8 cellular contexts compared by ENCODE assay signal in the genomic region with DNA sequence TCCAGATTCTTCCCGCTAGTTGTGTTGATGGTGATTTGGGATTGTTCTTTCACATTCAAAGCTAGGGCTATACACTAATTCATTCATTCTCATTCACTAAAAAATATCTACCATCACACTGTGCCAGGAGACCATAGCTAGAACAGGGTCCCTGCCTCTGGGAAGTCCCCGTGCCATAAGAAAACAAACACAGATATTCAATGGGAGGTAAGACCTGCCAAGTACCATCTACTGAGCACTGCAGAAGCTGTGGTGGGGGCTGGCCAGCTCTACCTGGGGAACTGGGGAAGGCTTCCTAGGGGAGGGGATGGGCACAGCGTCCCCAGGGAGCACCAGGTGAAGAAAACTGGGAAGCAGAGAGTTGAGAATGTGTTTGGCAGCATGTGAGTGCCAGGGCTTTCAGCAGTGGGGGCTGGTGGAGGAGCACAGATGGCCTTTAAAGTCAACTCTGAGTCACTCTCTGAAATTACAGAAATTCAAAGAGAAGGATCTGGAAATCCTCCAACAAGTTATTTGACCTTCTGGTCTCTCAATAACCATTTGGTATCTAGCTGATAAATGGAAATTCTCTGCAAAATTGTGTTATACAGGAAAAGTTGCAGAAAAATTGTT.
DNase-seq lines count a peak whose midpoint lies in the region; ATAC-seq and TF ChIP-seq lines count a peak whose summit lies in the region.

No MANE protein-coding gene starts in this region.

- no peak overlapping the region for H3K4me3 Mint-ChIP-seq in nephron progenitor cell

- no peaks in the 10 kb centered on the region for H4K20me1 ChIP-seq in OCI-LY7 (ENCODE audit: insufficient read depth, low read length)

- DNase-seq in ELR (ENCODE audit: low read depth) (peak; percentile 57), NCI-H446 treated with DMSO at 0.1 percent for 48 hours (lab: John Stamatoyannopoulos, UW) (peak; percentile 96), cerebellar cortex (ENCODE audit: low spot score) (peak; percentile 87), nephron progenitor cell (no peak), hippocampal formation (lab: John Stamatoyannopoulos, UW) (no peak), HPDE6-E6E7 (ENCODE audit: extremely low spot score) (no peak), OCI-LY7 (ENCODE audit: low spot score) (no peak)

- peaks cover 45% of the 10 kb centered on the region for H3K4me1 Mint-ChIP-seq in nephron progenitor cell

- peaks cover 4% of the 10 kb centered on the region; the same call in 1 of the 2 replicates for H3K9me3 ChIP-seq in OCI-LY7 (ENCODE audit: low read length)

- no peak overlapping the region for H3K4me3 ChIP-seq in OCI-LY7 (ENCODE audit: low read depth, low read length, poor library complexity, severe bottlenecking)

- no peak overlapping the region for H3K27ac ChIP-seq in OCI-LY7 (ENCODE audit: low read depth, low read length, poor library complexity, severe bottlenecking)

- ATAC-seq in GM18511 (IDR thresholded peaks at IDR 0.05; ENCODE audit: unreplicated experiment): no peak

- no peaks in the 10 kb centered on the region for H3K9me2 ChIP-seq in OCI-LY7 (ENCODE audit: insufficient read depth, low read length)

- peaks cover 5% of the 10 kb centered on the region for H3K36me3 Mint-ChIP-seq in nephron progenitor cell (ENCODE audit: low read depth)

- no peak overlapping the region for H3K4me2 ChIP-seq in OCI-LY7 (ENCODE audit: low read length)

- CTCF ChIA-PET in OCI-LY7 (lab: Charles Lee; ENCODE audit: unreplicated experiment): no interaction called here

- H3K27ac Mint-ChIP-seq in nephron progenitor cell: peak overlapping the region; percentile 50

- H3K36me3 ChIP-seq in OCI-LY7 (ENCODE audit: insufficient read depth, low read length): peaks cover 18% of the 10 kb centered on the region; the same call in 1 of the 2 replicates

- H3K27me3 Mint-ChIP-seq in nephron progenitor cell (ENCODE audit: low read depth, poor library complexity): no peaks in the 10 kb centered on the region

- no peaks in the 10 kb centered on the region for H3K4me1 ChIP-seq in OCI-LY7 (ENCODE audit: insufficient read depth, low read length, poor library complexity, severe bottlenecking)

- intact Hi-C loops in OCI-LY7 (cut with micrococcal nuclease; ENCODE audit: unreplicated experiment): no loop called here

- no TSS peak for BruUV-seq in OCI-LY7 (replicated peaks; lab: Mats Ljungman, UMichigan)

- H3K9me3 Mint-ChIP-seq in nephron progenitor cell: no peaks in the 10 kb centered on the region

- H2AFZ ChIP-seq in OCI-LY7 (ENCODE audit: low read length): no peak overlapping the region

- TF ChIP-seq CTCF in nephron progenitor cell (IDR thresholded peaks at IDR 0.05) (no peak), OCI-LY7 (conservative IDR thresholded peaks at IDR 0.05; ENCODE audit: low read length) (no peak)

- POLR2A ChIA-PET in OCI-LY7 (lab: Charles Lee): interaction anchor here (0.6 to 1.4 kb wide), 9 partner anchors 9 to 419 kb away, joined by 3 to 6 read pairs (median 4); no protein-coding TSS in a partner anchor

- H3K79me2 ChIP-seq in OCI-LY7 (ENCODE audit: insufficient read depth, low read depth, low read length): no peaks in the 10 kb centered on the region

Comparison
In these comparisons a context has a peak if more than half of its experiments do, and no peak if none do; other contexts are left out.
1. DNase-seq: peak in ELR (single experiment), NCI-H446 treated with DMSO at 0.1 percent for 48 hours (single experiment) and cerebellar cortex (single experiment); none in nephron progenitor cell (single experiment), hippocampal formation (0 of 2), HPDE6-E6E7 (single experiment) and OCI-LY7 (single experiment).